Comparison of ENCODE assay signal across 33 cellular contexts in genomic region chr5:37804401-37804800, GRCh38. TPM values are rescaled to one million over a fixed set of nuclear protein-coding genes. Genes with fewer than 3 reads are reported as not detected.
"Had no signal": no experiment of that assay in that cellular context is flagged by ENCODE, and none has a peak within 500 bp of the region (broad histone marks: within the 10 kb centered on the region; RNA-seq: fewer than 3 reads in every experiment).

No MANE protein-coding gene starts in this region.

- DNase-seq: activated CD4-positive, alpha-beta memory T cell treated with anti-CD3 and anti-CD28 coated beads for 36 hours; activated CD4-positive, alpha-beta T cell treated with anti-CD3 and anti-CD28 coated beads for 36 hours; activated CD4-positive, alpha-beta T cell treated with anti-CD3 and anti-CD28 coated beads, Interleukin-2, amount 10 ng/mL, durations not matched to agents 24 days and 14 days; activated CD4-positive, CD25-positive, alpha-beta regulatory T cell; activated CD4-positive, CD25-positive, alpha-beta regulatory T cell treated with anti-CD3 and anti-CD28 coated beads, Interleukin-2, amount 50 U/mL, for 72 hours; activated CD8-positive, alpha-beta memory T cell treated with anti-CD3 and anti-CD28 coated beads, Interleukin-2, amount 10 ng/mL, durations not matched to agents 7 days and 5 days; activated CD8-positive, alpha-beta memory T cell treated with anti-CD3 and anti-CD28 coated beads, Interleukin-2, amount 50 U/mL, for 4 hours; activated CD8-positive, alpha-beta T cell treated with anti-CD3 and anti-CD28 coated beads, Interleukin-2, amount 10 ng/mL, durations not matched to agents 7 days and 5 days; activated effector memory CD4-positive, alpha-beta T cell treated with anti-CD3 and anti-CD28 coated beads, Interleukin-2, amount 50 U/mL, for 16 hours; activated naive CD4-positive, alpha-beta T cell treated with anti-CD3 and anti-CD28 coated beads for 36 hours; activated naive CD8-positive, alpha-beta T cell treated with anti-CD3 and anti-CD28 coated beads for 36 hours; activated naive CD8-positive, alpha-beta T cell treated with anti-CD3 and anti-CD28 coated beads, Interleukin-2, amount 50 U/mL, for 24 hours; activated T-cell treated with anti-CD3 and anti-CD28 coated beads, Interleukin-2, amount 50 U/mL, for 1 hour; activated T-cell treated with anti-CD3 and anti-CD28 coated beads, Interleukin-2, amount 50 U/mL, for 48 hours; adrenal gland; amygdala; aorta; body of pancreas; cortex of kidney; dermis blood vessel endothelial cell; effector CD4-positive, alpha-beta T cell; effector memory CD8-positive, alpha-beta T cell; erythroblast; foreskin keratinocyte; gastrocnemius medialis; glutamatergic neuron; heart left ventricle; hypothalamus had no signal

- H3K4me1 Mint-ChIP-seq: activated CD4-positive, alpha-beta T cell treated with anti-CD3 and anti-CD28 coated beads for 36 hours; activated CD4-positive, alpha-beta T cell treated with anti-CD3 and anti-CD28 coated beads, Interleukin-2, amount 10 ng/mL, durations not matched to agents 24 days and 14 days; activated CD8-positive, alpha-beta memory T cell treated with anti-CD3 and anti-CD28 coated beads, Interleukin-2, amount 10 ng/mL, durations not matched to agents 7 days and 5 days; activated naive CD4-positive, alpha-beta T cell treated with anti-CD3 and anti-CD28 coated beads, Interleukin-2, amount 50 U/mL, for 24 hours; activated naive CD8-positive, alpha-beta T cell treated with anti-CD3 and anti-CD28 coated beads for 36 hours; activated naive CD8-positive, alpha-beta T cell treated with anti-CD3 and anti-CD28 coated beads, Interleukin-2, amount 50 U/mL, for 24 hours had no signal

- H3K4me3 Mint-ChIP-seq: activated CD4-positive, alpha-beta memory T cell treated with anti-CD3 and anti-CD28 coated beads for 36 hours; activated CD4-positive, alpha-beta T cell treated with anti-CD3 and anti-CD28 coated beads for 36 hours; activated CD4-positive, alpha-beta T cell treated with anti-CD3 and anti-CD28 coated beads, Interleukin-2, amount 10 ng/mL, durations not matched to agents 24 days and 14 days; activated CD8-positive, alpha-beta memory T cell treated with anti-CD3 and anti-CD28 coated beads, Interleukin-2, amount 10 ng/mL, durations not matched to agents 7 days and 5 days; activated CD8-positive, alpha-beta T cell treated with anti-CD3 and anti-CD28 coated beads, Interleukin-2, amount 10 ng/mL, durations not matched to agents 7 days and 5 days; activated naive CD4-positive, alpha-beta T cell treated with anti-CD3 and anti-CD28 coated beads for 36 hours; activated naive CD4-positive, alpha-beta T cell treated with anti-CD3 and anti-CD28 coated beads, Interleukin-2, amount 50 U/mL, for 24 hours; activated naive CD8-positive, alpha-beta T cell treated with anti-CD3 and anti-CD28 coated beads for 36 hours; activated naive CD8-positive, alpha-beta T cell treated with anti-CD3 and anti-CD28 coated beads, Interleukin-2, amount 50 U/mL, for 24 hours; activated T-helper 1 cell treated with anti-CD3 and anti-CD28 coated beads, Interleukin-12 subunit alpha, Interleukin-12 subunit beta, Interleukin-2, Interleukin-4 antibody, amounts not matched to agents 30 ng/mL and 10 ng/mL and 1 ng/mL, durations not matched to agents 14 hours and 24 hours and 36 hours; effector memory CD8-positive, alpha-beta T cell had no signal

- H3K27ac Mint-ChIP-seq: activated CD4-positive, alpha-beta memory T cell treated with anti-CD3 and anti-CD28 coated beads for 36 hours; activated CD4-positive, alpha-beta T cell treated with anti-CD3 and anti-CD28 coated beads for 36 hours; activated CD4-positive, alpha-beta T cell treated with anti-CD3 and anti-CD28 coated beads, Interleukin-2, amount 10 ng/mL, durations not matched to agents 24 days and 14 days; activated CD8-positive, alpha-beta memory T cell treated with anti-CD3 and anti-CD28 coated beads, Interleukin-2, amount 10 ng/mL, durations not matched to agents 7 days and 5 days; activated CD8-positive, alpha-beta T cell treated with anti-CD3 and anti-CD28 coated beads, Interleukin-2, amount 10 ng/mL, durations not matched to agents 7 days and 5 days; activated naive CD4-positive, alpha-beta T cell treated with anti-CD3 and anti-CD28 coated beads for 36 hours; activated naive CD4-positive, alpha-beta T cell treated with anti-CD3 and anti-CD28 coated beads, Interleukin-2, amount 50 U/mL, for 24 hours; activated naive CD8-positive, alpha-beta T cell treated with anti-CD3 and anti-CD28 coated beads for 36 hours; activated naive CD8-positive, alpha-beta T cell treated with anti-CD3 and anti-CD28 coated beads, Interleukin-2, amount 50 U/mL, for 24 hours; activated T-helper 1 cell treated with anti-CD3 and anti-CD28 coated beads, Interleukin-12 subunit alpha, Interleukin-12 subunit beta, Interleukin-2, Interleukin-4 antibody, amounts not matched to agents 30 ng/mL and 10 ng/mL and 1 ng/mL, durations not matched to agents 14 hours and 24 hours and 36 hours; activated T-helper 2 cell treated with anti-CD3 and anti-CD28 coated beads, Interferon-gamma antibody, Interleukin-2, Interleukin-4, amounts not matched to agents 10 μg/mL and 5 μg/mL and 100 μg/mL, durations not matched to agents 14 hours and 24 hours and 36 hours; effector memory CD8-positive, alpha-beta T cell had no signal

- H3K4me1 ChIP-seq: adrenal gland, body of pancreas, foreskin keratinocyte, gastrocnemius medialis, heart left ventricle had no signal

- H3K36me3 ChIP-seq: adrenal gland, esophagus muscularis mucosa, gastrocnemius medialis, heart left ventricle had no signal

- H3K27me3 Mint-ChIP-seq: activated naive CD8-positive, alpha-beta T cell treated with anti-CD3 and anti-CD28 coated beads for 36 hours; activated naive CD8-positive, alpha-beta T cell treated with anti-CD3 and anti-CD28 coated beads, Interleukin-2, amount 50 U/mL, for 24 hours had no signal

- H3K27me3 ChIP-seq: adrenal gland, body of pancreas, esophagus muscularis mucosa, foreskin keratinocyte, gastrocnemius medialis, heart left ventricle had no signal

- H3K9me3 ChIP-seq: adrenal gland, body of pancreas, esophagus muscularis mucosa, gastrocnemius medialis, heart left ventricle had no signal

- H3K4me3 ChIP-seq: adrenal gland, body of pancreas, esophagus muscularis mucosa, gastrocnemius medialis, heart left ventricle had no signal

- ATAC-seq: activated CD4-positive, alpha-beta T cell treated with anti-CD3 and anti-CD28 coated beads for 36 hours; activated CD8-positive, alpha-beta memory T cell treated with anti-CD3 and anti-CD28 coated beads, Interleukin-2, amount 10 ng/mL, durations not matched to agents 7 days and 5 days; activated CD8-positive, alpha-beta T cell treated with anti-CD3 and anti-CD28 coated beads, Interleukin-2, amount 10 ng/mL, durations not matched to agents 7 days and 5 days; activated naive CD8-positive, alpha-beta T cell treated with anti-CD3 and anti-CD28 coated beads, Interleukin-2, amount 50 U/mL, for 24 hours; body of pancreas; effector memory CD8-positive, alpha-beta T cell; foreskin keratinocyte; gastrocnemius medialis; heart left ventricle had no signal

- H3K36me3 Mint-ChIP-seq: activated CD4-positive, alpha-beta memory T cell treated with anti-CD3 and anti-CD28 coated beads for 36 hours; activated CD8-positive, alpha-beta memory T cell treated with anti-CD3 and anti-CD28 coated beads, Interleukin-2, amount 10 ng/mL, durations not matched to agents 7 days and 5 days; activated naive CD4-positive, alpha-beta T cell treated with anti-CD3 and anti-CD28 coated beads, Interleukin-2, amount 50 U/mL, for 24 hours; activated naive CD8-positive, alpha-beta T cell treated with anti-CD3 and anti-CD28 coated beads for 36 hours had no signal

- H3K9me3 Mint-ChIP-seq: activated CD4-positive, alpha-beta memory T cell treated with anti-CD3 and anti-CD28 coated beads for 36 hours; activated CD4-positive, alpha-beta T cell treated with anti-CD3 and anti-CD28 coated beads, Interleukin-2, amount 10 ng/mL, durations not matched to agents 24 days and 14 days; activated naive CD4-positive, alpha-beta T cell treated with anti-CD3 and anti-CD28 coated beads for 36 hours; activated naive CD8-positive, alpha-beta T cell treated with anti-CD3 and anti-CD28 coated beads, Interleukin-2, amount 50 U/mL, for 24 hours; activated T-helper 1 cell treated with anti-CD3 and anti-CD28 coated beads, Interleukin-12 subunit alpha, Interleukin-12 subunit beta, Interleukin-2, Interleukin-4 antibody, amounts not matched to agents 30 ng/mL and 10 ng/mL and 1 ng/mL, durations not matched to agents 14 hours and 24 hours and 36 hours; activated T-helper 2 cell treated with anti-CD3 and anti-CD28 coated beads, Interferon-gamma antibody, Interleukin-2, Interleukin-4, amounts not matched to agents 10 μg/mL and 5 μg/mL and 100 μg/mL, durations not matched to agents 14 hours and 24 hours and 36 hours had no signal

- H3K27ac ChIP-seq: adrenal gland, body of pancreas, foreskin keratinocyte, gastrocnemius medialis, heart left ventricle had no signal

RNA-seq across cellular contexts. Expression of gene GDNF, which starts 35.4 kb away (rescaled TPM):
- total RNA-seq: activated CD4-positive, alpha-beta memory T cell treated with anti-CD3 and anti-CD28 coated beads for 36 hours; activated CD4-positive, alpha-beta T cell treated with anti-CD3 and anti-CD28 coated beads for 36 hours; activated CD8-positive, alpha-beta memory T cell treated with anti-CD3 and anti-CD28 coated beads for 36 hours; activated CD8-positive, alpha-beta memory T cell treated with anti-CD3 and anti-CD28 coated beads, Interleukin-2, amount 10 ng/mL, durations not matched to agents 7 days and 5 days; activated CD8-positive, alpha-beta T cell treated with anti-CD3 and anti-CD28 coated beads, Interleukin-2, amount 10 ng/mL, durations not matched to agents 7 days and 5 days; activated naive CD4-positive, alpha-beta T cell treated with anti-CD3 and anti-CD28 coated beads for 36 hours; activated naive CD8-positive, alpha-beta T cell treated with anti-CD3 and anti-CD28 coated beads for 36 hours; activated T-helper 2 cell treated with anti-CD3 and anti-CD28 coated beads, Interferon-gamma antibody, Interleukin-2, Interleukin-4, amounts not matched to agents 10 μg/mL and 5 μg/mL and 100 μg/mL, durations not matched to agents 14 hours and 24 hours and 36 hours; body of pancreas; dermis blood vessel endothelial cell had no signal
